Comparison of ENCODE assay signal across 7 cellular contexts in the genomic region with DNA sequence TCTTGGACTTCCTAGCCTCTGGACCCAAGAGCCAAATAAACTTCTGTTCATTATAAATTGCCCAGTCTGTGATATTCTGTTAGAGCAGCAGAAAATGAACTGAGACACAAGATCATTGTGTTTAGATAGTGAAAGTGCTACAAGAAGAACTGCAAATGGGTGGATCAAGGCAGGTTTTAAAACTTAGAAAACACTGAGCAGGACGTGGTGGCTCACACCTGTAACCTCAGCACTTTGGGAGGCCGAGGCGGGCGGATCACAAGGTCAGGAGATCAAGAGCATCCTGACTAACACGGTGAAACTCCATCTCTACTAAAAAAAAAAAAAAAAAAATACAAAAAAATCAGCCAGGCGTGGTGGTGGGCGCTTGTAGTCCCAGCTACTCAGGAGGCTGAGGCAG.
DNase-seq lines count a peak whose midpoint lies in the region; ATAC-seq and TF ChIP-seq lines count a peak whose summit lies in the region.
"Not testable (repeated sequence)": the region's sequence is repeated elsewhere in the genome, so short reads cannot be mapped to it uniquely, and the experiment has no call there.

No MANE protein-coding gene starts in this region.

- not testable (repeated sequence) for H3K14ac ChIP-seq in H9 (ENCODE audit: insufficient read depth, low read length)

- H2BK12ac ChIP-seq in H9 (ENCODE audit: insufficient read length, low read depth, low read length), result not testable (repeated sequence)

- not testable (repeated sequence) for H3K9me3 ChIP-seq in CD4-positive, CD25-positive, alpha-beta regulatory T cell (ENCODE audit: control insufficient read depth in 2 of 2, low read length in 2 of 2); H9 (ENCODE audit: control insufficient read depth, low read depth, low read length)

- peaks cover 10% of the 10 kb centered on the region for H3K4me1 ChIP-seq in CD4-positive, CD25-positive, alpha-beta regulatory T cell (ENCODE audit: control insufficient read depth, insufficient read depth, low read length, poor library complexity, severe bottlenecking)
- H3K4me1 ChIP-seq in H9 (ENCODE audit: insufficient read depth, low read length), result not testable (repeated sequence)

- H3K36me3 ChIP-seq in CD4-positive, CD25-positive, alpha-beta regulatory T cell (ENCODE audit: control insufficient read depth, insufficient read depth, low read length), result peaks cover 36% of the 10 kb centered on the region

- H4K20me1 ChIP-seq in H9 (ENCODE audit: control insufficient read depth, insufficient read depth, insufficient read length), result not testable (repeated sequence)

- peak overlapping the region in 2 of 3 donors; percentile 24 to 39 for H3K27ac Mint-ChIP-seq in CD4-positive, CD25-positive, alpha-beta regulatory T cell
- H3K27ac Mint-ChIP-seq in H9, result peak overlapping the region in 2 of 3 experiments; percentile 16 to 53; a peak in 4 of 7 replicates
- peak overlapping the region; percentile 58 for H3K27ac Mint-ChIP-seq in T-helper 2 cell treated with Interferon-gamma antibody and Interleukin-4, amounts not matched to agents 5 μg/mL and 100 μg/mL, for 36 hours
- H3K27ac Mint-ChIP-seq in activated CD4-positive, alpha-beta T cell treated with anti-CD3 and anti-CD28 coated beads, Interleukin-2, amount 10 ng/mL, durations not matched to agents 7 days and 5 days, result peak overlapping the region; percentile 26
- peak overlapping the region; percentile 58 for H3K27ac Mint-ChIP-seq in activated naive CD4-positive, alpha-beta T cell treated with anti-CD3 and anti-CD28 coated beads, Interleukin-2, amount 10 ng/mL, durations not matched to agents 7 days and 5 days
- peak overlapping the region; percentile 10 for H3K27ac Mint-ChIP-seq in activated naive CD8-positive, alpha-beta T cell treated with anti-CD3 and anti-CD28 coated beads, Interleukin-2, amount 50 U/mL, for 24 hours
- peak overlapping the region; percentile 3 to 80 for H3K27ac Mint-ChIP-seq in effector memory CD8-positive, alpha-beta T cell

- not testable (repeated sequence) for H4K5ac ChIP-seq in H9 (ENCODE audit: insufficient read length, low read depth, low read length)

- H4K91ac ChIP-seq in H9 (ENCODE audit: insufficient read length, low read depth, low read length), result not testable (repeated sequence)

- not testable (repeated sequence) for H2BK15ac ChIP-seq in H9 (ENCODE audit: low read depth, low read length)

- peaks cover 50% of the 10 kb centered on the region for H3K36me3 Mint-ChIP-seq in CD4-positive, CD25-positive, alpha-beta regulatory T cell
- peaks cover 28 to 59% (median 53%) of the 10 kb centered on the region in 3 experiments for H3K36me3 Mint-ChIP-seq in H9 (ENCODE audit: insufficient read depth in 1 of 3, low read depth in 3 of 3)
- H3K36me3 Mint-ChIP-seq in T-helper 2 cell treated with Interferon-gamma antibody and Interleukin-4, amounts not matched to agents 5 μg/mL and 100 μg/mL, for 36 hours (ENCODE audit: low read depth), result peaks cover 62% of the 10 kb centered on the region
- H3K36me3 Mint-ChIP-seq in activated CD4-positive, alpha-beta T cell treated with anti-CD3 and anti-CD28 coated beads, Interleukin-2, amount 10 ng/mL, durations not matched to agents 7 days and 5 days (ENCODE audit: low read depth), result peaks cover 56% of the 10 kb centered on the region
- H3K36me3 Mint-ChIP-seq in activated naive CD4-positive, alpha-beta T cell treated with anti-CD3 and anti-CD28 coated beads, Interleukin-2, amount 10 ng/mL, durations not matched to agents 7 days and 5 days, result peaks cover 51% of the 10 kb centered on the region
- peaks cover 44% of the 10 kb centered on the region for H3K36me3 Mint-ChIP-seq in activated naive CD8-positive, alpha-beta T cell treated with anti-CD3 and anti-CD28 coated beads, Interleukin-2, amount 50 U/mL, for 24 hours (ENCODE audit: low read depth)
- H3K36me3 Mint-ChIP-seq in effector memory CD8-positive, alpha-beta T cell (ENCODE audit: insufficient read depth), result peaks cover 14% of the 10 kb centered on the region

- not testable (repeated sequence) for H2BK5ac ChIP-seq in H9 (ENCODE audit: insufficient read length, low read length)

- H3K23ac ChIP-seq in H9 (ENCODE audit: insufficient read length, low read depth, low read length), result not testable (repeated sequence)

- H3K4me2 ChIP-seq in H9 (ENCODE audit: insufficient read depth, insufficient read length, low read length), result not testable (repeated sequence)

- not testable (repeated sequence) for H2AFZ ChIP-seq in H9 (ENCODE audit: low read length)

- H3K79me1 ChIP-seq in H9 (ENCODE audit: insufficient read depth, low read depth, low read length, poor library complexity, severe bottlenecking), result not testable (repeated sequence)

- peak in 1 of 3 donors; percentile 61 for DNase-seq in CD4-positive, CD25-positive, alpha-beta regulatory T cell
- DNase-seq in H9; T-helper 2 cell treated with Interferon-gamma antibody and Interleukin-4, amounts not matched to agents 5 μg/mL and 100 μg/mL, for 36 hours (ENCODE audit: low spot score); activated naive CD8-positive, alpha-beta T cell treated with anti-CD3 and anti-CD28 coated beads, Interleukin-2, amount 50 U/mL, for 24 hours; effector memory CD8-positive, alpha-beta T cell: not testable (repeated sequence)
- DNase-seq in activated CD4-positive, alpha-beta T cell treated with anti-CD3 and anti-CD28 coated beads, Interleukin-2, amount 10 ng/mL, durations not matched to agents 7 days and 5 days, result peak; percentile 30
- peak; percentile 36 for DNase-seq in activated naive CD4-positive, alpha-beta T cell treated with anti-CD3 and anti-CD28 coated beads, Interleukin-2, amount 10 ng/mL, durations not matched to agents 7 days and 5 days

- H3K4ac ChIP-seq in H9 (ENCODE audit: low read depth, low read length), result not testable (repeated sequence)

- H3K4me1 Mint-ChIP-seq in CD4-positive, CD25-positive, alpha-beta regulatory T cell, result peaks cover 25 to 58% (median 32%) of the 10 kb centered on the region in 4 donors
- H3K4me1 Mint-ChIP-seq in H9, result not testable (repeated sequence)
- peaks cover 18% of the 10 kb centered on the region for H3K4me1 Mint-ChIP-seq in T-helper 2 cell treated with Interferon-gamma antibody and Interleukin-4, amounts not matched to agents 5 μg/mL and 100 μg/mL, for 36 hours (ENCODE audit: low read depth)
- H3K4me1 Mint-ChIP-seq in activated CD4-positive, alpha-beta T cell treated with anti-CD3 and anti-CD28 coated beads, Interleukin-2, amount 10 ng/mL, durations not matched to agents 7 days and 5 days, result peaks cover 28% of the 10 kb centered on the region
- peaks cover 28% of the 10 kb centered on the region for H3K4me1 Mint-ChIP-seq in activated naive CD4-positive, alpha-beta T cell treated with anti-CD3 and anti-CD28 coated beads, Interleukin-2, amount 10 ng/mL, durations not matched to agents 7 days and 5 days
- peaks cover 13% of the 10 kb centered on the region for H3K4me1 Mint-ChIP-seq in activated naive CD8-positive, alpha-beta T cell treated with anti-CD3 and anti-CD28 coated beads, Interleukin-2, amount 50 U/mL, for 24 hours
- peaks cover 8 to 24% of the 10 kb centered on the region in 2 donors for H3K4me1 Mint-ChIP-seq in effector memory CD8-positive, alpha-beta T cell (ENCODE audit: low read depth in 2 of 2)

- ATAC-seq in CD4-positive, CD25-positive, alpha-beta regulatory T cell (ENCODE audit: low read depth in 2 of 2); activated naive CD8-positive, alpha-beta T cell treated with anti-CD3 and anti-CD28 coated beads, Interleukin-2, amount 50 U/mL, for 24 hours; effector memory CD8-positive, alpha-beta T cell (replicated peaks): not testable (repeated sequence)

- H3K27me3 ChIP-seq in CD4-positive, CD25-positive, alpha-beta regulatory T cell (ENCODE audit: control insufficient read depth, insufficient read depth, low read length); H9 (ENCODE audit: insufficient read depth, low read length): not testable (repeated sequence)

- TF ChIP-seq CTCF in H9 (conservative IDR thresholded peaks at IDR 0.05), result not testable (repeated sequence)

- H3K27me3 Mint-ChIP-seq in CD4-positive, CD25-positive, alpha-beta regulatory T cell; H9 (ENCODE audit: low read depth); T-helper 2 cell treated with Interferon-gamma antibody and Interleukin-4, amounts not matched to agents 5 μg/mL and 100 μg/mL, for 36 hours (ENCODE audit: low read depth); activated CD4-positive, alpha-beta T cell treated with anti-CD3 and anti-CD28 coated beads, Interleukin-2, amount 10 ng/mL, durations not matched to agents 7 days and 5 days; activated naive CD4-positive, alpha-beta T cell treated with anti-CD3 and anti-CD28 coated beads, Interleukin-2, amount 10 ng/mL, durations not matched to agents 7 days and 5 days; activated naive CD8-positive, alpha-beta T cell treated with anti-CD3 and anti-CD28 coated beads, Interleukin-2, amount 50 U/mL, for 24 hours; effector memory CD8-positive, alpha-beta T cell: not testable (repeated sequence)

- CTCF ChIA-PET in activated CD4-positive, alpha-beta T cell treated with anti-CD3 and anti-CD28 coated beads, Interleukin-2, amount 10 ng/mL, durations not matched to agents 7 days and 5 days (lab: Charles Lee); activated naive CD4-positive, alpha-beta T cell treated with anti-CD3 and anti-CD28 coated beads, Interleukin-2, amount 10 ng/mL, durations not matched to agents 7 days and 5 days (lab: Charles Lee): not testable (repeated sequence)

- not testable (repeated sequence) for H3K79me2 ChIP-seq in H9 (ENCODE audit: insufficient read depth, low read length)

- POLR2A ChIA-PET in activated CD4-positive, alpha-beta T cell treated with anti-CD3 and anti-CD28 coated beads, Interleukin-2, amount 10 ng/mL, durations not matched to agents 7 days and 5 days (lab: Charles Lee), result not testable (repeated sequence)

- H4K8ac ChIP-seq in H9 (replicated peaks; ENCODE audit: insufficient read length, low read depth, low read length), result not testable (repeated sequence)

- not testable (repeated sequence) for H3T11ph ChIP-seq in H9 (ENCODE audit: low read length)

- H3K18ac ChIP-seq in H9 (ENCODE audit: insufficient read length, low read depth, low read length), result not testable (repeated sequence)

- not testable (repeated sequence) for H3K9me3 Mint-ChIP-seq in CD4-positive, CD25-positive, alpha-beta regulatory T cell; H9; activated naive CD8-positive, alpha-beta T cell treated with anti-CD3 and anti-CD28 coated beads, Interleukin-2, amount 50 U/mL, for 24 hours; effector memory CD8-positive, alpha-beta T cell
- H3K9me3 Mint-ChIP-seq in T-helper 2 cell treated with Interferon-gamma antibody and Interleukin-4, amounts not matched to agents 5 μg/mL and 100 μg/mL, for 36 hours, result peaks cover 19% of the 10 kb centered on the region
- peaks cover 15% of the 10 kb centered on the region for H3K9me3 Mint-ChIP-seq in activated CD4-positive, alpha-beta T cell treated with anti-CD3 and anti-CD28 coated beads, Interleukin-2, amount 10 ng/mL, durations not matched to agents 7 days and 5 days
- peaks cover 10% of the 10 kb centered on the region for H3K9me3 Mint-ChIP-seq in activated naive CD4-positive, alpha-beta T cell treated with anti-CD3 and anti-CD28 coated beads, Interleukin-2, amount 10 ng/mL, durations not matched to agents 7 days and 5 days

- not testable (repeated sequence) for H3K56ac ChIP-seq in H9 (ENCODE audit: insufficient read length, low read depth, low read length)

- not testable (repeated sequence) for H3K4me3 ChIP-seq in CD4-positive, CD25-positive, alpha-beta regulatory T cell (ENCODE audit: low read depth, low read length)

- not testable (repeated sequence) for H3K27ac ChIP-seq in CD4-positive, CD25-positive, alpha-beta regulatory T cell (ENCODE audit: insufficient read depth, low read length, poor library complexity, severe bottlenecking); H9 (ENCODE audit: insufficient read length, low read depth, low read length)

- H2BK20ac ChIP-seq in H9 (ENCODE audit: low read depth, low read length, poor library complexity, severe bottlenecking), result not testable (repeated sequence)

- H3K4me3 Mint-ChIP-seq in CD4-positive, CD25-positive, alpha-beta regulatory T cell, result peak overlapping the region in 1 of 4 donors; percentile 8
- H3K4me3 Mint-ChIP-seq in H9; T-helper 2 cell treated with Interferon-gamma antibody and Interleukin-4, amounts not matched to agents 5 μg/mL and 100 μg/mL, for 36 hours; activated CD4-positive, alpha-beta T cell treated with anti-CD3 and anti-CD28 coated beads, Interleukin-2, amount 10 ng/mL, durations not matched to agents 7 days and 5 days; activated naive CD4-positive, alpha-beta T cell treated with anti-CD3 and anti-CD28 coated beads, Interleukin-2, amount 10 ng/mL, durations not matched to agents 7 days and 5 days; activated naive CD8-positive, alpha-beta T cell treated with anti-CD3 and anti-CD28 coated beads, Interleukin-2, amount 50 U/mL, for 24 hours; effector memory CD8-positive, alpha-beta T cell: not testable (repeated sequence)

- H3K23me2 ChIP-seq in H9 (ENCODE audit: insufficient read length, low read depth, low read length, poor library complexity, severe bottlenecking), result not testable (repeated sequence)

- H3K9ac ChIP-seq in H9 (ENCODE audit: extremely low read depth, insufficient read length, low read length), result not testable (repeated sequence)

- WGBS in H9 (ENCODE audit: extremely low coverage, insufficient read length, low lambda C conversion rate), result no CpG with 5 or more reads among the region's 7 CpGs

- not testable (repeated sequence) for H2AK5ac ChIP-seq in H9 (ENCODE audit: insufficient read length, low read length)

- not testable (repeated sequence) for H2BK120ac ChIP-seq in H9 (ENCODE audit: low read depth, low read length, poor library complexity, severe bottlenecking)
